8 cellular contexts compared by ENCODE assay signal in genomic region chr20:3766381-3766780, GRCh38. TPM values are rescaled to one million over a fixed set of nuclear protein-coding genes. Genes with fewer than 3 reads are reported as not detected.
DNase-seq lines count a peak whose midpoint lies in the region; ATAC-seq and TF ChIP-seq lines count a peak whose summit lies in the region.

No MANE protein-coding gene starts in this region.

- peak overlapping the region; percentile 75 to 88 (median 84) for H3K4me3 Mint-ChIP-seq in T-cell

- ATAC-seq in T-cell (replicated peaks in 1 of 4), result no peak

- H3K36me3 Mint-ChIP-seq in T-cell, result peaks cover 4% of the 10 kb centered on the region

- CTCF ChIA-PET in T-cell (lab: Charles Lee), result interaction anchor here (0.5 to 2.8 kb wide), 4 partner anchors 20 to 911 kb away, joined by 4 to 13 read pairs (median 4); partner anchors contain the start of gene CENPB (in 1 of the 2)

- H3K4me1 Mint-ChIP-seq in T-cell, result peaks cover 19 to 29% (median 26%) of the 10 kb centered on the region in 3 donors

- H3K9me3 Mint-ChIP-seq in T-cell, result no peaks in the 10 kb centered on the region

- no peaks in the 10 kb centered on the region for H3K27me3 Mint-ChIP-seq in T-cell

- no peak for TF ChIP-seq CTCF in GM12875 (IDR thresholded peaks at IDR 0.05; ENCODE audit: borderline replicate concordance, insufficient read depth, low read depth, low read length)
- no peak for TF ChIP-seq CTCF in fibroblast of mammary gland (conservative IDR thresholded peaks at IDR 0.05; ENCODE audit: control insufficient read depth, insufficient read depth, low read depth, low read length)
- TF ChIP-seq CTCF in retinal pigment epithelial cell (conservative IDR thresholded peaks at IDR 0.05; ENCODE audit: low read depth, low read length), result no peak

- peak overlapping the region in 1 of 2 donors; percentile 41 for H3K27ac Mint-ChIP-seq in T-cell

- POLR2A ChIA-PET in T-cell (lab: Charles Lee), result interaction anchor here (0.6 kb wide), 2 partner anchors 16 to 82 kb away, joined by 3 read pairs; no protein-coding TSS in a partner anchor

- DNase-seq in T-cell, result no peak
- no peak for DNase-seq in fibroblast of mammary gland (ENCODE audit: low read depth)
- DNase-seq in retinal pigment epithelial cell (ENCODE audit: low read depth), result no peak
- DNase-seq in anterior cingulate cortex (lab: John Stamatoyannopoulos, UW), result no peak
- DNase-seq in amygdala (lab: John Stamatoyannopoulos, UW), result no peak
- DNase-seq in NCI-H526 treated with DMSO at 0.1 percent for 48 hours (lab: John Stamatoyannopoulos, UW), result no peak
- no peak for DNase-seq in activated CD4-positive, alpha-beta T cell treated with anti-CD3 and anti-CD28 coated beads for 48 hours

- H3K4me3 ChIP-seq in GM12875 (ENCODE audit: low read depth, low read length), result peak overlapping the region; percentile 75
- peak overlapping the region; percentile 67 for H3K4me3 ChIP-seq in fibroblast of mammary gland (ENCODE audit: control insufficient read depth, low read depth, low read length)
- peak overlapping the region; percentile 70 for H3K4me3 ChIP-seq in retinal pigment epithelial cell (ENCODE audit: low read length)

RNA-seq across cellular contexts. Expression of gene ADISSP, which starts 1.2 kb away (rescaled TPM):
- total RNA-seq in T-cell, result 10 to 100 TPM; 16.2 to 28.7 (median 22.6) TPM

RNA-seq across cellular contexts. Expression of gene SPEF1, which starts 14.9 kb away (rescaled TPM):
- total RNA-seq in T-cell, result under 1 TPM in 1 of 5 donors, not detected in 4; 0.16 TPM

RNA-seq across cellular contexts. Expression of gene CENPB, which starts 20.2 kb away (rescaled TPM):
- total RNA-seq in T-cell, result 10 to 100 TPM; 37.0 to 79.0 (median 60.8) TPM

RNA-seq across cellular contexts. Expression of gene CDC25B, which starts 29.7 kb away (rescaled TPM):
- total RNA-seq in T-cell, result 100 to 1,000 TPM; 216 to 409 (median 401) TPM

RNA-seq across cellular contexts. Expression of gene HSPA12B, which starts 33.9 kb away (rescaled TPM):
- total RNA-seq in T-cell, result under 1 TPM in 2 of 5 donors, not detected in 3; 0.10 to 0.12 TPM
